ENCODE assay signal across 16 cellular contexts in genomic region chr10:114163062-114163861, GRCh38. TPM values are rescaled to one million over a fixed set of nuclear protein-coding genes. Genes with fewer than 3 reads are reported as not detected.
DNase-seq lines count a peak whose midpoint lies in the region; FAIRE-seq and TF ChIP-seq lines count a peak whose summit lies in the region.
"Had no signal": no experiment of that assay in that cellular context is flagged by ENCODE, and none has a peak within 500 bp of the region (broad histone marks: within the 10 kb centered on the region; RNA-seq: fewer than 3 reads in every experiment).

No MANE protein-coding gene starts in this region.

- no peak for TF ChIP-seq POLR2A in endothelial cell of umbilical vein (IDR thresholded peaks at IDR 0.05; ENCODE audit: low read depth, low read length)

- FAIRE-seq in endothelial cell of umbilical vein (lab: Jason Lieb, UNC), result peak; percentile 66
- FAIRE-seq: colon had no signal

- H3K4me2 ChIP-seq in Loucy (ENCODE audit: low read depth, low read length, poor library complexity, severe bottlenecking), result peak overlapping the region; percentile 2
- no peak overlapping the region for H3K4me2 ChIP-seq in endothelial cell of umbilical vein (ENCODE audit: insufficient read depth, low read length)

- H3K27ac Mint-ChIP-seq in Caco-2 (ENCODE audit: unreplicated experiment) (peak overlapping the region; percentile 58), progenitor cell of endocrine pancreas (peak overlapping the region; percentile 65)
- H3K27ac Mint-ChIP-seq in T-helper 2 cell treated with Interferon-gamma antibody and Interleukin-4, amounts not matched to agents 5 μg/mL and 100 μg/mL, for 36 hours, result no peak overlapping the region

- TF ChIP-seq CTCF in Caco-2 (IDR thresholded peaks at IDR 0.05; ENCODE audit: insufficient read depth in 1 of 2, low read depth in 1 of 2, low read length in 1 of 2, severe bottlenecking in 1 of 2, unreplicated experiment in 1 of 2) (no peak), Loucy (conservative IDR thresholded peaks at IDR 0.05; ENCODE audit: low read length) (no peak), endothelial cell of umbilical vein (IDR thresholded peaks at IDR 0.05; ENCODE audit: extremely low read depth in 1 of 2, insufficient read depth in 1 of 2, low read depth in 1 of 2, low read length in 2 of 2) (no peak), progenitor cell of endocrine pancreas (IDR thresholded peaks at IDR 0.05; ENCODE audit: unreplicated experiment) (no peak)

- H3K79me2 ChIP-seq in Loucy (ENCODE audit: insufficient read depth, low read length), result peaks cover 23% of the 10 kb centered on the region
- peaks cover 7% of the 10 kb centered on the region for H3K79me2 ChIP-seq in endothelial cell of umbilical vein (ENCODE audit: control insufficient read depth, insufficient read depth, low read length)

- H3K9me1 ChIP-seq in endothelial cell of umbilical vein (replicated peaks; ENCODE audit: control insufficient read depth, extremely low read depth, insufficient read depth, low read length), result no peaks in the 10 kb centered on the region

- H4K20me1 ChIP-seq in Loucy (ENCODE audit: insufficient read depth, low read length, poor library complexity, severe bottlenecking) (peaks cover 16% of the 10 kb centered on the region), endothelial cell of umbilical vein (replicated peaks; ENCODE audit: control insufficient read depth, extremely low read depth, insufficient read depth, low read length) (no peaks in the 10 kb centered on the region)

- H3K9me3 ChIP-seq in Caco-2, result no peaks in the 10 kb centered on the region
- H3K9me3 ChIP-seq in Loucy (ENCODE audit: insufficient read depth, low read depth, low read length), result 0 out of 2 replicates have a peak, but pooled peaks cover under 1% of the 10 kb centered on the region
- H3K9me3 ChIP-seq in endothelial cell of umbilical vein (replicated peaks; ENCODE audit: control insufficient read depth, insufficient read depth, low read length), result no peaks in the 10 kb centered on the region
- H3K9me3 ChIP-seq: gastroesophageal sphincter had no signal

- DNase-seq in Caco-2, result no peak
- DNase-seq in endothelial cell of umbilical vein (ENCODE audit: low read depth, low spot score), result peak; percentile 20
- DNase-seq in progenitor cell of endocrine pancreas (ENCODE audit: low spot score, unreplicated experiment), result no peak
- DNase-seq in amygdala (lab: John Stamatoyannopoulos, UW), result no peak
- no peak for DNase-seq in T-helper 2 cell treated with Interferon-gamma antibody and Interleukin-4, amounts not matched to agents 5 μg/mL and 100 μg/mL, for 36 hours (ENCODE audit: low spot score)
- DNase-seq in HEK293T (ENCODE audit: extremely low spot score), result no peak
- DNase-seq in activated CD8-positive, alpha-beta memory T cell treated with anti-CD3 and anti-CD28 coated beads, Interleukin-2, amount 50 U/mL, for 4 hours, result no peak
- DNase-seq: activated CD4-positive, alpha-beta T cell treated with anti-CD3 and anti-CD28 coated beads for 48 hours; CD4-positive, CD25-positive, alpha-beta regulatory T cell; KBM-7; NCI-H2081; NK-92 treated with Interleukin-12 subunit alpha and Interleukin-12 subunit beta, amount 100 ng/mL, for 24 hours had no signal

- H3K4me1 Mint-ChIP-seq in Caco-2 (ENCODE audit: low read depth, unreplicated experiment) (peaks cover 42% of the 10 kb centered on the region), progenitor cell of endocrine pancreas (ENCODE audit: low read depth) (peaks cover 21% of the 10 kb centered on the region)
- H3K4me1 Mint-ChIP-seq in T-helper 2 cell treated with Interferon-gamma antibody and Interleukin-4, amounts not matched to agents 5 μg/mL and 100 μg/mL, for 36 hours (ENCODE audit: low read depth), result peaks cover 12% of the 10 kb centered on the region

- H3K4me1 ChIP-seq in Caco-2 (peaks cover 39% of the 10 kb centered on the region), Loucy (ENCODE audit: insufficient read depth, low read length, poor library complexity, severe bottlenecking) (peaks cover 12% of the 10 kb centered on the region), endothelial cell of umbilical vein (ENCODE audit: control insufficient read depth, extremely low read depth, insufficient read depth, low read length) (no peaks in the 10 kb centered on the region)

- H3K36me3 Mint-ChIP-seq in Caco-2 (ENCODE audit: insufficient read depth, unreplicated experiment) (peaks cover 55% of the 10 kb centered on the region), progenitor cell of endocrine pancreas (ENCODE audit: insufficient read depth) (peaks cover 19% of the 10 kb centered on the region)
- peaks cover 31% of the 10 kb centered on the region for H3K36me3 Mint-ChIP-seq in T-helper 2 cell treated with Interferon-gamma antibody and Interleukin-4, amounts not matched to agents 5 μg/mL and 100 μg/mL, for 36 hours (ENCODE audit: low read depth)

- no TSS peak for BruUV-seq in Caco-2 (replicated peaks; lab: Mats Ljungman, UMichigan)
- no TSS peak for BruUV-seq in endothelial cell of umbilical vein (replicated peaks; lab: Mats Ljungman, UMichigan)

- no peaks in the 10 kb centered on the region for H3F3A ChIP-seq in Loucy (ENCODE audit: low read depth)

- H3K9me3 Mint-ChIP-seq in Caco-2 (ENCODE audit: unreplicated experiment), result peaks cover 20% of the 10 kb centered on the region
- H3K9me3 Mint-ChIP-seq in progenitor cell of endocrine pancreas (ENCODE audit: low read depth), result peaks cover under 1% of the 10 kb centered on the region
- peaks cover 5% of the 10 kb centered on the region for H3K9me3 Mint-ChIP-seq in T-helper 2 cell treated with Interferon-gamma antibody and Interleukin-4, amounts not matched to agents 5 μg/mL and 100 μg/mL, for 36 hours

- H3K9ac ChIP-seq in Loucy (ENCODE audit: low read depth, low read length, poor library complexity, severe bottlenecking) (no peak overlapping the region), endothelial cell of umbilical vein (replicated peaks; ENCODE audit: extremely low read depth, insufficient read depth, low read length) (no peak overlapping the region)

- intact Hi-C loops in Caco-2 (cut with micrococcal nuclease; ENCODE audit: unreplicated experiment) (no loop called here), endothelial cell of umbilical vein (cut with micrococcal nuclease) (no loop called here)

- POLR2A ChIA-PET in Caco-2 (lab: Charles Lee) (no interaction called here), endothelial cell of umbilical vein (lab: Charles Lee) (no interaction called here), HEK293T (lab: Yijun Ruan, JAX) (interaction anchor here (1.1 kb wide), 1 partner anchor 11 kb away, joined by 5 read pairs; the partner anchor contains the start of gene CCDC186)

- H3K27me3 ChIP-seq in Caco-2 (replicated peaks; ENCODE audit: control insufficient read depth, insufficient read depth, low read length) (no peaks in the 10 kb centered on the region), Loucy (ENCODE audit: insufficient read depth, low read length, poor library complexity, severe bottlenecking) (no peaks in the 10 kb centered on the region), endothelial cell of umbilical vein (ENCODE audit: control insufficient read depth in 2 of 2, insufficient read depth in 2 of 2, low read length in 2 of 2) (no peaks in the 10 kb centered on the region)
- H3K27me3 ChIP-seq: gastroesophageal sphincter had no signal

- H3K9me2 ChIP-seq in Loucy (replicated peaks; ENCODE audit: low read depth, low read length), result no peaks in the 10 kb centered on the region

- no peak overlapping the region for H3K27ac ChIP-seq in endothelial cell of umbilical vein (ENCODE audit: insufficient read depth, low read depth, low read length)

- H3K36me3 ChIP-seq in Caco-2 (ENCODE audit: control insufficient read depth, insufficient read depth, low read length) (peaks cover 1% of the 10 kb centered on the region; the same call in 1 of the 2 replicates), Loucy (ENCODE audit: insufficient read depth, low read length) (peaks cover 4% of the 10 kb centered on the region; the same call in 1 of the 2 replicates), endothelial cell of umbilical vein (ENCODE audit: control insufficient read depth in 2 of 2, extremely low read depth in 1 of 2, insufficient read depth in 2 of 2, low read length in 2 of 2) (no peaks in the 10 kb centered on the region)

- H3K4me3 Mint-ChIP-seq in Caco-2 (ENCODE audit: unreplicated experiment), result no peak overlapping the region
- H3K4me3 Mint-ChIP-seq in progenitor cell of endocrine pancreas (ENCODE audit: low read depth), result no peak overlapping the region
- H3K4me3 Mint-ChIP-seq in T-helper 2 cell treated with Interferon-gamma antibody and Interleukin-4, amounts not matched to agents 5 μg/mL and 100 μg/mL, for 36 hours, result no peak overlapping the region
- H3K4me3 Mint-ChIP-seq: CD4-positive, CD25-positive, alpha-beta regulatory T cell had no signal

- dilution Hi-C loops in endothelial cell of umbilical vein (cut with MboI; ENCODE audit: extremely low pct_ligation_motif_present, low sequenced_read_pairs), result no loop called here

- H3K27me3 Mint-ChIP-seq in Caco-2 (ENCODE audit: insufficient read depth, unreplicated experiment) (no peaks in the 10 kb centered on the region), progenitor cell of endocrine pancreas (no peaks in the 10 kb centered on the region)
- H3K27me3 Mint-ChIP-seq in T-helper 2 cell treated with Interferon-gamma antibody and Interleukin-4, amounts not matched to agents 5 μg/mL and 100 μg/mL, for 36 hours (ENCODE audit: low read depth), result no peaks in the 10 kb centered on the region
- H3K27me3 Mint-ChIP-seq: CD4-positive, CD25-positive, alpha-beta regulatory T cell had no signal

- H3K4me3 ChIP-seq in Caco-2 (ENCODE audit: low read depth, low read length) (no peak overlapping the region), Loucy (ENCODE audit: low read length, poor library complexity, severe bottlenecking) (no peak overlapping the region), endothelial cell of umbilical vein (replicated peaks in 1 of 3; ENCODE audit: insufficient read depth in 1 of 3, low read depth in 1 of 3, low read length in 3 of 3) (no peak overlapping the region)
- H3K4me3 ChIP-seq: gastroesophageal sphincter had no signal

- H2AFZ ChIP-seq in Loucy (ENCODE audit: low read length) (no peak overlapping the region), endothelial cell of umbilical vein (ENCODE audit: low read depth, low read length) (no peak overlapping the region)

- CTCF ChIA-PET in Caco-2 (lab: Charles Lee), result no interaction called here
- CTCF ChIA-PET in endothelial cell of umbilical vein (lab: Charles Lee), result interaction anchor here (1.3 kb wide), 1 partner anchor 9 kb away, joined by 5 read pairs; no protein-coding TSS in a partner anchor
- CTCF ChIA-PET in HEK293T (lab: Yijun Ruan, JAX), result no interaction called here

RNA-seq across cellular contexts. Expression of gene CCDC186, which starts 10.7 kb away (rescaled TPM):
- total RNA-seq in Caco-2 (2022) (26.3 and 30.4 TPM in 2 replicates), endothelial cell of umbilical vein (13.4 and 13.9 TPM in 2 replicates), progenitor cell of endocrine pancreas (20.8 and 21.0 TPM in 2 replicates)
- polyA plus RNA-seq in endothelial cell of umbilical vein, result 1.3 and 1.8 TPM in 2 replicates
- 2.1 TPM in 2 replicates for polyA plus RNA-seq in endothelial cell of umbilical vein (2011; cell fraction: cytosol; rRNA removed)
- polyA plus RNA-seq in endothelial cell of umbilical vein (2011; cell fraction: nucleus; rRNA removed), result 8.1 and 11.2 TPM in 2 replicates
- polyA plus RNA-seq in endothelial cell of umbilical vein (2012), result 6.7 and 7.8 TPM in 2 replicates
- 3.7 and 8.8 TPM in 2 replicates for polyA minus RNA-seq in endothelial cell of umbilical vein
- polyA minus RNA-seq in endothelial cell of umbilical vein (2011; cell fraction: cytosol; rRNA and poly(A)+ RNA removed), result 3.0 TPM
- 17.1 and 23.5 TPM in 2 replicates for polyA minus RNA-seq in endothelial cell of umbilical vein (2011; cell fraction: nucleus; rRNA and poly(A)+ RNA removed)

RNA-seq across cellular contexts. Expression of gene TDRD1, which starts 15.9 kb away (rescaled TPM):
- total RNA-seq in Caco-2 (2022) (0.14 TPM in 1 of 2 replicates, not detected in the other), endothelial cell of umbilical vein (not detected in 2 replicates), progenitor cell of endocrine pancreas (not detected in 2 replicates)
- polyA plus RNA-seq in endothelial cell of umbilical vein, result not detected in 2 replicates
- polyA plus RNA-seq in endothelial cell of umbilical vein (2011; cell fraction: cytosol; rRNA removed), result not detected in 2 replicates
- not detected in 2 replicates for polyA plus RNA-seq in endothelial cell of umbilical vein (2011; cell fraction: nucleus; rRNA removed)
- not detected in 2 replicates for polyA plus RNA-seq in endothelial cell of umbilical vein (2012)
- not detected in 2 replicates for polyA minus RNA-seq in endothelial cell of umbilical vein
- polyA minus RNA-seq in endothelial cell of umbilical vein (2011; cell fraction: cytosol; rRNA and poly(A)+ RNA removed), result not detected
- polyA minus RNA-seq in endothelial cell of umbilical vein (2011; cell fraction: nucleus; rRNA and poly(A)+ RNA removed), result not detected in 2 replicates
- total RNA-seq: CD4-positive, CD25-positive, alpha-beta regulatory T cell; kidney epithelial cell had no signal
